8 cellular contexts compared by ENCODE assay signal in the genomic region with DNA sequence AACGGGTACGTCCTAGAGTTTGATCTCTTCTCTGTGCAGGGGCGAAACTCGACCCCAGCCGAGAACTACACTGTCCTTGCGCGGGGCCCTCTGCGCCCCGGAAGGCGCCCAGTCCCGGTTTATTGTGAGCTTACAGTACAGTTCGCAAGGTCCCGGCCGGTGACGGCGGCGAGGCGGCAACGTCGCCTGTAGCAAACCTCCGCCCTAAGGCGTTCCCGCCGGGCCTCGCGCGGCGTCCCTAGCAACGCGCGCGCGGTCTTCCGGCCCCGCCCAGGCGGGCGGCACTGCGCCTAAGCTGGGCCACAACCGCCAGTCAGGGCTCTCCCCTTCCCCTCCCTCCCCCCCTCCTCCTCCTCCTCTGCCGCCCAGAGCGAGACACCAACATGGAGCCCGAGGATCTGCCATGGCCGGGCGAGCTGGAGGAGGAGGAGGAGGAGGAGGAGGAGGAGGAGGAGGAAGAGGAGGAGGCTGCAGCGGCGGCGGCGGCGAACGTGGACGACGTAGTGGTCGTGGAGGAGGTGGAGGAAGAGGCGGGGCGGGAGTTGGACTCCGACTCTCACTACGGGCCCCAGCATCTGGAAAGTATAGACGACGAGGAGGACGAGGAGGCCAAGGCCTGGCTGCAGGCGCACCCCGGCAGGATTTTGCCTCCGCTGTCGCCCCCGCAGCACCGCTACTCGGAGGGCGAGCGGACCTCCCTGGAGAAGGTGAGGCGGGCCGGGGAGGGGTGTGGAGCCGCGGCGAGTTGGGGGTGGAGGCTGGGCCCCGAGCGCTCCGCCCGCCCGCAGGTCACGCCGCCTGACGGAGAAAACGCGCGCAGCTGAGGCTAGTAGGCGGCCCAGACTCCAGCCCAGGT. TPM values are rescaled to one million over a fixed set of nuclear protein-coding genes. Genes with fewer than 3 reads are reported as not detected.
DNase-seq lines count a peak whose midpoint lies in the region; ATAC-seq and TF ChIP-seq lines count a peak whose summit lies in the region.

A gene with protein sequence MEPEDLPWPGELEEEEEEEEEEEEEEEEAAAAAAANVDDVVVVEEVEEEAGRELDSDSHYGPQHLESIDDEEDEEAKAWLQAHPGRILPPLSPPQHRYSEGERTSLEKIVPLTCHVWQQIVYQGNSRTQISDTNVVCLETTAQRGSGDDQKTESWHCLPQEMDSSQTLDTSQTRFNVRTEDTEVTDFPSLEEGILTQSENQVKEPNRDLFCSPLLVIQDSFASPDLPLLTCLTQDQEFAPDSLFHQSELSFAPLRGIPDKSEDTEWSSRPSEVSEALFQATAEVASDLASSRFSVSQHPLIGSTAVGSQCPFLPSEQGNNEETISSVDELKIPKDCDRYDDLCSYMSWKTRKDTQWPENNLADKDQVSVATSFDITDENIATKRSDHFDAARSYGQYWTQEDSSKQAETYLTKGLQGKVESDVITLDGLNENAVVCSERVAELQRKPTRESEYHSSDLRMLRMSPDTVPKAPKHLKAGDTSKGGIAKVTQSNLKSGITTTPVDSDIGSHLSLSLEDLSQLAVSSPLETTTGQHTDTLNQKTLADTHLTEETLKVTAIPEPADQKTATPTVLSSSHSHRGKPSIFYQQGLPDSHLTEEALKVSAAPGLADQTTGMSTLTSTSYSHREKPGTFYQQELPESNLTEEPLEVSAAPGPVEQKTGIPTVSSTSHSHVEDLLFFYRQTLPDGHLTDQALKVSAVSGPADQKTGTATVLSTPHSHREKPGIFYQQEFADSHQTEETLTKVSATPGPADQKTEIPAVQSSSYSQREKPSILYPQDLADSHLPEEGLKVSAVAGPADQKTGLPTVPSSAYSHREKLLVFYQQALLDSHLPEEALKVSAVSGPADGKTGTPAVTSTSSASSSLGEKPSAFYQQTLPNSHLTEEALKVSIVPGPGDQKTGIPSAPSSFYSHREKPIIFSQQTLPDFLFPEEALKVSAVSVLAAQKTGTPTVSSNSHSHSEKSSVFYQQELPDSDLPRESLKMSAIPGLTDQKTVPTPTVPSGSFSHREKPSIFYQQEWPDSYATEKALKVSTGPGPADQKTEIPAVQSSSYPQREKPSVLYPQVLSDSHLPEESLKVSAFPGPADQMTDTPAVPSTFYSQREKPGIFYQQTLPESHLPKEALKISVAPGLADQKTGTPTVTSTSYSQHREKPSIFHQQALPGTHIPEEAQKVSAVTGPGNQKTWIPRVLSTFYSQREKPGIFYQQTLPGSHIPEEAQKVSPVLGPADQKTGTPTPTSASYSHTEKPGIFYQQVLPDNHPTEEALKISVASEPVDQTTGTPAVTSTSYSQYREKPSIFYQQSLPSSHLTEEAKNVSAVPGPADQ (N-terminal part only) (plus strand): TSS at position 351 of the 856 bp plus-strand sequence. CDS start 33 bp downstream, at position 384.

- intact Hi-C loops in activated naive CD4-positive, alpha-beta T cell treated with anti-CD3 and anti-CD28 coated beads for 36 hours (cut with micrococcal nuclease): loop anchor here (1.0 to 10.0 kb wide), 15 partner anchors 92 to 1573 kb away; a partner anchor contains a TSS

- TF ChIP-seq CTCF in GM10248 (IDR thresholded peaks at IDR 0.05; ENCODE audit: control extremely low read depth, extremely low read depth, low read depth, missing control alignments) (peak; percentile 24), NB4 (IDR thresholded peaks at IDR 0.05; ENCODE audit: low read depth, low read length) (no peak)

- H3K27ac Mint-ChIP-seq in activated naive CD4-positive, alpha-beta T cell treated with anti-CD3 and anti-CD28 coated beads for 36 hours: peak within 1 kb of the TSS; percentile 86

- H3K36me3 Mint-ChIP-seq in activated naive CD4-positive, alpha-beta T cell treated with anti-CD3 and anti-CD28 coated beads for 36 hours (ENCODE audit: low read depth): peaks cover 9% of the 10 kb centered on the region

- POLR2A ChIA-PET in GM10248 (lab: Yijun Ruan, JAX): interaction anchor here (0.6 to 1.0 kb wide), 3 partner anchors 152 to 942 kb away, joined by 3 to 4 read pairs (median 3); a partner anchor contains a TSS

- CTCF ChIA-PET in GM10248 (lab: Yijun Ruan, JAX): interaction anchor here (0.9 to 2.6 kb wide), 5 partner anchors 33 to 97 kb away, joined by 3 to 6 read pairs (median 5); no protein-coding TSS in a partner anchor
- CTCF ChIA-PET in activated naive CD4-positive, alpha-beta T cell treated with anti-CD3 and anti-CD28 coated beads for 36 hours (lab: Charles Lee): interaction anchor here (0.6 to 0.9 kb wide), 2 partner anchors 101 to 122 kb away, joined by 3 to 4 read pairs; no protein-coding TSS in a partner anchor

- TF ChIP-seq POLR2A in NB4 (IDR thresholded peaks at IDR 0.05; ENCODE audit: extremely low read depth, insufficient read length): peak; percentile 66

- peak within 1 kb of the TSS; percentile 95 for H3K4me3 ChIP-seq in NB4 (ENCODE audit: low read depth, low read length)

- no peaks in the 10 kb centered on the region for H3K27me3 Mint-ChIP-seq in activated naive CD4-positive, alpha-beta T cell treated with anti-CD3 and anti-CD28 coated beads for 36 hours (ENCODE audit: low read depth)

- peak within 1 kb of the TSS; percentile 92 for H3K4me3 Mint-ChIP-seq in activated naive CD4-positive, alpha-beta T cell treated with anti-CD3 and anti-CD28 coated beads for 36 hours

- no peaks in the 10 kb centered on the region for H3K9me3 Mint-ChIP-seq in activated naive CD4-positive, alpha-beta T cell treated with anti-CD3 and anti-CD28 coated beads for 36 hours

- ATAC-seq in HG02571 (IDR thresholded peaks at IDR 0.05; ENCODE audit: unreplicated experiment): peak; percentile 90

- H3K27ac ChIP-seq in substantia nigra (ENCODE audit: low read depth, low read length, poor library complexity, severe bottlenecking): peak within 1 kb of the TSS; percentile 83

- H3K4me1 Mint-ChIP-seq in activated naive CD4-positive, alpha-beta T cell treated with anti-CD3 and anti-CD28 coated beads for 36 hours (ENCODE audit: low read depth): peaks cover 28% of the 10 kb centered on the region

- DNase-seq in GM10248 (ENCODE audit: extremely low spot score) (peak; percentile 95), NB4 (ENCODE audit: low read depth) (peak; percentile 98), SK-N-DZ (ENCODE audit: low spot score) (peak; percentile 86), germinal center (ENCODE audit: low spot score) (peak; percentile 93), non-pigmented ciliary epithelial cell (ENCODE audit: low read depth) (peak; percentile 24), substantia nigra (lab: John Stamatoyannopoulos, UW) (peak; percentile 44 to 95 (median 82))
- peak; percentile 91 for DNase-seq in activated naive CD4-positive, alpha-beta T cell treated with anti-CD3 and anti-CD28 coated beads for 36 hours

RNA-seq across cellular contexts. Expression of the gene that starts here (rescaled TPM):
- 13.9 and 18.8 TPM in 2 replicates for polyA plus RNA-seq in SK-N-DZ (2014; cell fraction: cytosol; rRNA removed)
- polyA plus RNA-seq in SK-N-DZ (2014; cell fraction: nucleus; rRNA removed): 6.5 and 13.8 TPM in 2 replicates
- total RNA-seq in activated naive CD4-positive, alpha-beta T cell treated with anti-CD3 and anti-CD28 coated beads for 36 hours: 10 to 100 TPM; 15.4 to 15.8 TPM

Comparison
In these comparisons a context has a peak if more than half of its experiments do, and no peak if none do; other contexts are left out.
1. Peak in every context shown above with its lines: DNase-seq, ATAC-seq, H3K4me3 ChIP-seq and H3K27ac ChIP-seq.
2. DNase-seq: peak in every context shown above with its lines; median percentile 98 in NB4; 95 in GM10248; 93 in germinal center; 91 in activated naive CD4-positive, alpha-beta T cell treated with anti-CD3 and anti-CD28 coated beads for 36 hours; 86 in SK-N-DZ; 82 in substantia nigra; 24 in non-pigmented ciliary epithelial cell.